16 cellular contexts compared by ENCODE assay signal in the genomic region with DNA sequence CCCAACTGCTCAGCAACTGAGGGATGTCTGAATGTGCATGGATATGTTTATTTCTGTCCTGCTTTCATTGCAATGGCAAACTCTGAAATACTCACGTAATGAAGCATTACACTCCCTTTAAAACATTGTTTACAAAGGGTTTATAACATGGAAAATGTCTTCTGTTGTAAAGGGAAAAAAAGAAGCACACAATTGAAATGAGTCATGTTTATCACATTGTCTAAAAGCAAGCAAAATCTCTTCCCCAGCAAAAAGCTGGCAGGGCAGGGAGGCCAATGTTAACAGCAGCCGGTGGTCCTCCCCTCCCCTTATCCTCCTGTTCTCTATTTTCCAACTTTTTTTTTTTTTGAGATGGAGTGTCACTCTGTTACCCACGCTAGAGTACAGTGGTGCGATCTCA. TPM values are rescaled to one million over a fixed set of nuclear protein-coding genes. Genes with fewer than 3 reads are reported as not detected.
A peak's percentile ranks its signal among the peaks of the same experiment; 100 is the strongest.
DNase-seq lines count a peak whose midpoint lies in the region; ATAC-seq and TF ChIP-seq lines count a peak whose summit lies in the region.
"Had no signal": no experiment of that assay in that cellular context is flagged by ENCODE, and none has a peak within 500 bp of the region (broad histone marks: within the 10 kb centered on the region; RNA-seq: fewer than 3 reads in every experiment).

No MANE protein-coding gene starts in this region.

- H3K36me3 Mint-ChIP-seq in H9 (ENCODE audit: insufficient read depth in 1 of 3, low read depth in 3 of 3), result no peaks in the 10 kb centered on the region; a peak in 1 of 7 replicates
- H3K36me3 Mint-ChIP-seq: IgD-negative memory B cell had no signal

- H3K4me3 Mint-ChIP-seq in H9, result peak overlapping the region in 1 of 2 experiments; percentile 44; a peak in 1 of 5 replicates
- H3K4me3 Mint-ChIP-seq: IgD-negative memory B cell, neural crest cell had no signal

- no peak overlapping the region for H2BK120ac ChIP-seq in H9 (ENCODE audit: low read depth, low read length, poor library complexity, severe bottlenecking)

- no peak overlapping the region for H2BK15ac ChIP-seq in H9 (ENCODE audit: low read depth, low read length)

- no peak overlapping the region for H3K56ac ChIP-seq in H9 (ENCODE audit: insufficient read length, low read depth, low read length)

- H2AFZ ChIP-seq in H9 (ENCODE audit: low read length), result no peak overlapping the region

- no peak overlapping the region for H2BK12ac ChIP-seq in H9 (ENCODE audit: insufficient read length, low read depth, low read length)

- TF ChIP-seq CTCF in fibroblast of pulmonary artery (IDR thresholded peaks at IDR 0.05; ENCODE audit: low read length, missing control alignments), result no peak
- TF ChIP-seq CTCF in H9 (conservative IDR thresholded peaks at IDR 0.05), result no peak

- no peak for ATAC-seq in GM19452 (IDR thresholded peaks at IDR 0.05; ENCODE audit: unreplicated experiment)
- ATAC-seq: GM12878, SK-N-SH treated with all-trans-retinoic acid at 6 μM for 48 hours had no signal

- no peak overlapping the region for H2BK5ac ChIP-seq in H9 (ENCODE audit: insufficient read length, low read length)

- no peaks in the 10 kb centered on the region; a peak in 1 of 5 replicates for H3K9me3 Mint-ChIP-seq in H9
- H3K9me3 Mint-ChIP-seq: IgD-negative memory B cell, neural crest cell had no signal

- no peak overlapping the region for H3K9ac ChIP-seq in H9 (ENCODE audit: extremely low read depth, insufficient read length, low read length)

- H3K4me2 ChIP-seq in H9 (ENCODE audit: insufficient read depth, insufficient read length, low read length), result no peak overlapping the region

- peak overlapping the region in 1 of 3 experiments; percentile 55; a peak in 1 of 7 replicates for H3K27ac Mint-ChIP-seq in H9
- H3K27ac Mint-ChIP-seq: IgD-negative memory B cell had no signal

- H3K27me3 ChIP-seq in H9 (ENCODE audit: insufficient read depth, low read length), result peaks cover 34% of the 10 kb centered on the region; the same call in 1 of the 2 replicates

- DNase-seq in M059J (ENCODE audit: low read depth) (peak; percentile 44), fibroblast of pulmonary artery (ENCODE audit: low read depth) (peak; percentile 48), renal cortical epithelial cell (ENCODE audit: low read depth) (peak; percentile 75), HUDEP-2 (lab: John Stamatoyannopoulos, UW; ENCODE audit: unreplicated experiment in 76 of 76) (no peak), H9 (no peak)
- DNase-seq: activated CD4-positive, alpha-beta T cell treated with anti-CD3 and anti-CD28 coated beads for 48 hours; activated CD8-positive, alpha-beta memory T cell treated with anti-CD3 and anti-CD28 coated beads, Interleukin-2, amount 50 U/mL, for 4 hours; activated gamma-delta T cell treated with Interleukin-2 at 50 U/mL for 16 hours; anterior cingulate cortex; MV-4-11; NCI-H774 had no signal

- H2AK5ac ChIP-seq in H9 (ENCODE audit: insufficient read length, low read length), result no peak overlapping the region

- H4K8ac ChIP-seq in H9 (replicated peaks; ENCODE audit: insufficient read length, low read depth, low read length), result no peak overlapping the region

- H3K23me2 ChIP-seq in H9 (ENCODE audit: insufficient read length, low read depth, low read length, poor library complexity, severe bottlenecking), result peaks cover 19% of the 10 kb centered on the region

- H3K79me2 ChIP-seq in H9 (ENCODE audit: insufficient read depth, low read length), result no peaks in the 10 kb centered on the region

- H3K14ac ChIP-seq in H9 (ENCODE audit: insufficient read depth, low read length), result no peak overlapping the region

- no CpG with 5 or more reads among the region's 4 CpGs for WGBS in H9 (ENCODE audit: extremely low coverage, insufficient read length, low lambda C conversion rate)

- H4K5ac ChIP-seq in H9 (ENCODE audit: insufficient read length, low read depth, low read length), result no peak overlapping the region

- no peak overlapping the region for H3K27ac ChIP-seq in H9 (ENCODE audit: insufficient read length, low read depth, low read length)

- H3K4me1 Mint-ChIP-seq in H9, result peaks cover 27 to 44% of the 10 kb centered on the region in 2 experiments

- no peak overlapping the region for H3K18ac ChIP-seq in H9 (ENCODE audit: insufficient read length, low read depth, low read length)

- H4K91ac ChIP-seq in H9 (ENCODE audit: insufficient read length, low read depth, low read length), result no peak overlapping the region

- no peak overlapping the region for H3K4ac ChIP-seq in H9 (ENCODE audit: low read depth, low read length)

- H3K4me3 ChIP-seq in fibroblast of pulmonary artery (replicated peaks; ENCODE audit: low read depth, low read length), result no peak overlapping the region
- H3K4me3 ChIP-seq: GM12878 had no signal

- peaks cover 93% of the 10 kb centered on the region for H3K27me3 Mint-ChIP-seq in H9 (ENCODE audit: low read depth)

- no peaks in the 10 kb centered on the region for H3K79me1 ChIP-seq in H9 (ENCODE audit: insufficient read depth, low read depth, low read length, poor library complexity, severe bottlenecking)

- no peaks in the 10 kb centered on the region for H3K4me1 ChIP-seq in H9 (ENCODE audit: insufficient read depth, low read length)

- peaks cover 2% of the 10 kb centered on the region for H4K20me1 ChIP-seq in H9 (ENCODE audit: control insufficient read depth, insufficient read depth, insufficient read length)

- no peaks in the 10 kb centered on the region for H3K9me3 ChIP-seq in H9 (ENCODE audit: control insufficient read depth, low read depth, low read length)

- no peak overlapping the region for H3T11ph ChIP-seq in H9 (ENCODE audit: low read length)

- H2BK20ac ChIP-seq in H9 (ENCODE audit: low read depth, low read length, poor library complexity, severe bottlenecking), result no peak overlapping the region

- no peak overlapping the region for H3K23ac ChIP-seq in H9 (ENCODE audit: insufficient read length, low read depth, low read length)

RNA-seq across cellular contexts. Expression of gene EFNA1, which starts 3.9 kb away (rescaled TPM):
- total RNA-seq in M059J (2014; rRNA removed; shearing (Covaris generic)), result 15.1 and 17.9 TPM in 2 replicates
- total RNA-seq in renal cortical epithelial cell, result 68.3 and 80.4 TPM in 2 replicates
- total RNA-seq in H9 (2021), result 1.4 and 1.9 TPM in 2 replicates

RNA-seq across cellular contexts. Expression of gene SLC50A1, which starts 11.9 kb away (rescaled TPM):
- total RNA-seq in M059J (2014; rRNA removed; shearing (Covaris generic)), result 55.7 and 62.9 TPM in 2 replicates
- total RNA-seq in renal cortical epithelial cell, result 16.7 and 63.0 TPM in 2 replicates
- total RNA-seq in H9 (2021), result 24.9 and 26.0 TPM in 2 replicates

RNA-seq across cellular contexts. Expression of gene DPM3, which starts 16.5 kb away (rescaled TPM):
- total RNA-seq in M059J (2014; rRNA removed; shearing (Covaris generic)), result 88.4 and 175 TPM in 2 replicates
- 12.7 and 30.9 TPM in 2 replicates for total RNA-seq in renal cortical epithelial cell
- total RNA-seq in H9 (2021), result 47.4 and 48.5 TPM in 2 replicates

RNA-seq across cellular contexts. Expression of gene EFNA3, which starts 45.2 kb away (rescaled TPM):
- total RNA-seq in M059J (2014; rRNA removed; shearing (Covaris generic)), result 0.59 and 2.9 TPM in 2 replicates
- total RNA-seq in renal cortical epithelial cell (1.4 and 2.4 TPM in 2 replicates), H9 (2021) (3.9 and 4.6 TPM in 2 replicates)

RNA-seq across cellular contexts. Expression of gene KRTCAP2, which starts 49.3 kb away (rescaled TPM):
- 209 and 323 TPM in 2 replicates for total RNA-seq in M059J (2014; rRNA removed; shearing (Covaris generic))
- total RNA-seq in renal cortical epithelial cell, result 65.4 and 102 TPM in 2 replicates
- total RNA-seq in H9 (2021), result 149 and 152 TPM in 2 replicates

Comparison
In these comparisons a context has a peak if more than half of its experiments do, and no peak if none do; other contexts are left out.
1. DNase-seq: peak in M059J (single experiment), fibroblast of pulmonary artery (single experiment) and renal cortical epithelial cell (single experiment); none in HUDEP-2 (0 of 76) and H9 (single experiment).